ENCODE assay signal across 23 cellular contexts in genomic region chr3:35276616-35277015, GRCh38.
DNase-seq lines count a peak whose midpoint lies in the region; ATAC-seq and TF ChIP-seq lines count a peak whose summit lies in the region.
"Had no signal": no experiment of that assay in that cellular context is flagged by ENCODE, and none has a peak within 500 bp of the region (broad histone marks: within the 10 kb centered on the region; RNA-seq: fewer than 3 reads in every experiment).

No MANE protein-coding gene starts in this region.

- peak overlapping the region; percentile 78 for H3K27ac ChIP-seq in DND-41 (ENCODE audit: low read length)
- no peak overlapping the region for H3K27ac ChIP-seq in trophoblast cell (ENCODE audit: low read depth, low read length)
- H3K27ac ChIP-seq: 22Rv1; A549; BLaER1 treated with 17β-estradiol and CSF1 and Interleukin-3, amounts not matched to agents 10 nM and 100 nM had no signal

- no peak overlapping the region for H3K23ac ChIP-seq in trophoblast cell (ENCODE audit: low read length)

- H3K9ac ChIP-seq in DND-41 (ENCODE audit: low read depth, low read length), result no peak overlapping the region; the same call in 1 of the 2 replicates
- no peak overlapping the region for H3K9ac ChIP-seq in trophoblast cell (ENCODE audit: low read length)
- H3K9ac ChIP-seq: BLaER1 treated with 17β-estradiol and CSF1 and Interleukin-3, amounts not matched to agents 10 nM and 100 nM had no signal

- H4K12ac ChIP-seq in trophoblast cell (ENCODE audit: low read depth, low read length), result no peak overlapping the region

- H4K20me1 ChIP-seq in DND-41 (ENCODE audit: insufficient read depth, low read length), result no peaks in the 10 kb centered on the region
- H4K20me1 ChIP-seq: BLaER1 treated with 17β-estradiol and CSF1 and Interleukin-3, amounts not matched to agents 10 nM and 100 nM had no signal

- no peak overlapping the region for H4K8ac ChIP-seq in trophoblast cell (ENCODE audit: low read depth, low read length)

- H2BK5ac ChIP-seq in trophoblast cell (ENCODE audit: low read depth, low read length, poor library complexity), result no peak overlapping the region

- no peak overlapping the region for H2BK12ac ChIP-seq in trophoblast cell (ENCODE audit: low read length)

- H3K4me1 ChIP-seq in DND-41 (ENCODE audit: insufficient read depth, low read length) (peaks cover 18% of the 10 kb centered on the region), trophoblast cell (ENCODE audit: control insufficient read depth in 1 of 2, insufficient read depth in 2 of 2, low read length in 2 of 2) (no peaks in the 10 kb centered on the region)
- H3K4me1 ChIP-seq: A549; BLaER1 treated with 17β-estradiol and CSF1 and Interleukin-3, amounts not matched to agents 10 nM and 100 nM had no signal

- H3K4me3 ChIP-seq in DND-41 (ENCODE audit: low read depth in 1 of 2, low read length in 2 of 2) (no peak overlapping the region), trophoblast cell (ENCODE audit: low read depth, low read length) (peak overlapping the region; percentile 56)
- H3K4me3 ChIP-seq: A549; BLaER1 treated with 17β-estradiol and CSF1 and Interleukin-3, amounts not matched to agents 10 nM and 100 nM had no signal

- H3K79me1 ChIP-seq in trophoblast cell (ENCODE audit: low read length), result no peaks in the 10 kb centered on the region

- no peak overlapping the region for H3K4me3 Mint-ChIP-seq in T-helper 1 cell treated with Interleukin-12 subunit alpha and Interleukin-12 subunit beta and Interleukin-4 antibody, amounts not matched to agents 30 μg/mL and 1 μg/mL, for 36 hours
- H3K4me3 Mint-ChIP-seq: B cell; CD14-positive monocyte; CD4-positive, alpha-beta memory T cell; CD4-positive, CD25-positive, alpha-beta regulatory T cell; CD8-positive, alpha-beta memory T cell had no signal

- no peak overlapping the region for H4K91ac ChIP-seq in trophoblast cell (ENCODE audit: low read depth, low read length)

- H3K36me3 Mint-ChIP-seq in T-helper 1 cell treated with Interleukin-12 subunit alpha and Interleukin-12 subunit beta and Interleukin-4 antibody, amounts not matched to agents 30 μg/mL and 1 μg/mL, for 36 hours (ENCODE audit: low read depth), result no peaks in the 10 kb centered on the region
- H3K36me3 Mint-ChIP-seq: CD14-positive monocyte; CD4-positive, alpha-beta memory T cell; CD4-positive, CD25-positive, alpha-beta regulatory T cell; CD8-positive, alpha-beta memory T cell had no signal

- peak overlapping the region; percentile 5 for H3K27ac Mint-ChIP-seq in T-helper 1 cell treated with Interleukin-12 subunit alpha and Interleukin-12 subunit beta and Interleukin-4 antibody, amounts not matched to agents 30 μg/mL and 1 μg/mL, for 36 hours
- H3K27ac Mint-ChIP-seq: B cell; CD14-positive monocyte; CD4-positive, alpha-beta memory T cell; CD4-positive, CD25-positive, alpha-beta regulatory T cell; CD8-positive, alpha-beta memory T cell had no signal

- no peak overlapping the region for H2BK120ac ChIP-seq in trophoblast cell (ENCODE audit: insufficient read depth, low read length, poor library complexity)

- no peaks in the 10 kb centered on the region for H3K9me3 Mint-ChIP-seq in T-helper 1 cell treated with Interleukin-12 subunit alpha and Interleukin-12 subunit beta and Interleukin-4 antibody, amounts not matched to agents 30 μg/mL and 1 μg/mL, for 36 hours

- H3K9me3 ChIP-seq in DND-41 (ENCODE audit: insufficient read depth, low read length, severe bottlenecking) (peaks cover 12% of the 10 kb centered on the region), trophoblast cell (ENCODE audit: insufficient read depth, low read depth, low read length) (peaks cover 2% of the 10 kb centered on the region)
- H3K9me3 ChIP-seq: A549 had no signal

- H3K14ac ChIP-seq in trophoblast cell (ENCODE audit: low read length), result no peak overlapping the region

- no peak for DNase-seq in T-helper 1 cell
- DNase-seq in DND-41, result peak; percentile 68
- DNase-seq in myocyte (ENCODE audit: low read depth), result peak; percentile 72
- no peak for DNase-seq in trophoblast cell
- no peak for DNase-seq in C1 segment of cervical spinal cord (lab: John Stamatoyannopoulos, UW)
- DNase-seq: AML-193; CD4-positive, alpha-beta memory T cell; CD4-positive, CD25-positive, alpha-beta regulatory T cell; CD8-positive, alpha-beta memory T cell; COR-L47; DMS 273 treated with DMSO at 0.1 percent for 48 hours; DMS153; DMS53; DMS79; GF-D8 had no signal

- ATAC-seq in DND-41 (ENCODE audit: insufficient read depth, low read depth) (peak; percentile 80), HG03442 (IDR thresholded peaks at IDR 0.05; ENCODE audit: unreplicated experiment) (no peak), GM21390 (IDR thresholded peaks at IDR 0.05; ENCODE audit: unreplicated experiment) (no peak)
- ATAC-seq: A549 had no signal

- H3K79me2 ChIP-seq in DND-41 (ENCODE audit: insufficient read depth, low read length), result no peaks in the 10 kb centered on the region
- no peaks in the 10 kb centered on the region for H3K79me2 ChIP-seq in trophoblast cell (ENCODE audit: control insufficient read depth, insufficient read depth, low read length, poor library complexity)

- no peak overlapping the region for H2AK5ac ChIP-seq in trophoblast cell (ENCODE audit: low read length)

- H3K36me3 ChIP-seq in DND-41 (ENCODE audit: insufficient read depth, low read length), result no peaks in the 10 kb centered on the region
- H3K36me3 ChIP-seq in trophoblast cell (ENCODE audit: control insufficient read depth in 1 of 2, insufficient read depth in 2 of 2, low read length in 2 of 2), result no peaks in the 10 kb centered on the region
- H3K36me3 ChIP-seq: BLaER1 treated with 17β-estradiol and CSF1 and Interleukin-3, amounts not matched to agents 10 nM and 100 nM had no signal

- H3K18ac ChIP-seq in trophoblast cell (ENCODE audit: low read length), result no peak overlapping the region

- H3K27me3 Mint-ChIP-seq in T-helper 1 cell treated with Interleukin-12 subunit alpha and Interleukin-12 subunit beta and Interleukin-4 antibody, amounts not matched to agents 30 μg/mL and 1 μg/mL, for 36 hours (ENCODE audit: low read depth), result no peaks in the 10 kb centered on the region
- H3K27me3 Mint-ChIP-seq: B cell; CD4-positive, alpha-beta memory T cell had no signal

- H2AFZ ChIP-seq in DND-41 (ENCODE audit: low read depth, low read length) (peak overlapping the region; percentile 51), trophoblast cell (ENCODE audit: insufficient read depth, low read length, poor library complexity) (no peak overlapping the region)

- H3K4me2 ChIP-seq in DND-41 (ENCODE audit: insufficient read depth, low read length) (no peak overlapping the region), trophoblast cell (ENCODE audit: low read length) (no peak overlapping the region)
- H3K4me2 ChIP-seq: A549; BLaER1 treated with 17β-estradiol and CSF1 and Interleukin-3, amounts not matched to agents 10 nM and 100 nM had no signal

- H3K4ac ChIP-seq in trophoblast cell (ENCODE audit: low read depth, low read length), result no peak overlapping the region

- no peaks in the 10 kb centered on the region for H3K4me1 Mint-ChIP-seq in T-helper 1 cell treated with Interleukin-12 subunit alpha and Interleukin-12 subunit beta and Interleukin-4 antibody, amounts not matched to agents 30 μg/mL and 1 μg/mL, for 36 hours (ENCODE audit: low read depth)
- H3K4me1 Mint-ChIP-seq: B cell; CD14-positive monocyte; CD4-positive, alpha-beta memory T cell; CD4-positive, CD25-positive, alpha-beta regulatory T cell; CD8-positive, alpha-beta memory T cell had no signal

- H3K27me3 ChIP-seq in DND-41 (ENCODE audit: insufficient read depth, low read length, poor library complexity) (no peaks in the 10 kb centered on the region), trophoblast cell (ENCODE audit: insufficient read depth, low read length) (no peaks in the 10 kb centered on the region)
- H3K27me3 ChIP-seq: BLaER1 treated with 17β-estradiol and CSF1 and Interleukin-3, amounts not matched to agents 10 nM and 100 nM had no signal

- no CpG with 5 or more reads among the region's 1 CpG for WGBS in trophoblast cell (ENCODE audit: extremely low coverage, insufficient coverage, insufficient read length)

- TF ChIP-seq CTCF in DND-41 (IDR thresholded peaks at IDR 0.05; ENCODE audit: borderline replicate concordance, extremely low read depth, low read length, poor library complexity, severe bottlenecking), result no peak

Comparison
In these comparisons a context has a peak if more than half of its experiments do, and no peak if none do; other contexts are left out.
1. DNase-seq: peak in DND-41 (single experiment) and myocyte (single experiment); none in T-helper 1 cell (0 of 5), trophoblast cell (0 of 2) and C1 segment of cervical spinal cord (0 of 14).